Comparison of ENCODE assay signal across 22 cellular contexts in genomic region chr10:3487228-3487627, GRCh38.
DNase-seq lines count a peak whose midpoint lies in the region; ATAC-seq and TF ChIP-seq lines count a peak whose summit lies in the region.
"Had no signal": no experiment of that assay in that cellular context is flagged by ENCODE, and none has a peak within 500 bp of the region (broad histone marks: within the 10 kb centered on the region; RNA-seq: fewer than 3 reads in every experiment).

No MANE protein-coding gene starts in this region.

- WGBS in mammary epithelial cell (ENCODE audit: low coverage, missing lambda C conversion rate): 85% methylated on average over 4 of the region's 4 CpGs
- WGBS in mesendoderm (ENCODE audit: extremely low coverage, insufficient coverage, low lambda C conversion rate): no CpG with 5 or more reads among the region's 4 CpGs

- in situ Hi-C loops in mammary epithelial cell (cut with MboI; ENCODE audit: low sequenced_read_pairs in 2 of 2): no loop called here

- POLR2A ChIA-PET in MCF 10A (lab: Yijun Ruan, JAX): interaction anchor here (1.2 to 2.5 kb wide), 5 partner anchors 10 to 277 kb away, joined by 4 to 14 read pairs (median 5); no protein-coding TSS in a partner anchor
- POLR2A ChIA-PET in activated naive CD8-positive, alpha-beta T cell treated with anti-CD3 and anti-CD28 coated beads, Interleukin-2, amount 10 ng/mL, durations not matched to agents 7 days and 5 days (lab: Charles Lee): no interaction called here

- no peaks in the 10 kb centered on the region for H3K27me3 Mint-ChIP-seq in MCF 10A (ENCODE audit: insufficient read depth, unreplicated experiment)
- peaks cover 13% of the 10 kb centered on the region for H3K27me3 Mint-ChIP-seq in activated naive CD8-positive, alpha-beta T cell treated with anti-CD3 and anti-CD28 coated beads, Interleukin-2, amount 10 ng/mL, durations not matched to agents 7 days and 5 days
- H3K27me3 Mint-ChIP-seq in stimulated activated naive CD8-positive, alpha-beta T cell treated with anti-CD3 and anti-CD28 coated beads, Interleukin-15, amount 100 ng/mL, for 72 hours: peaks cover 37% of the 10 kb centered on the region

- dilution Hi-C loops in mammary epithelial cell (cut with HindIII; ENCODE audit: low sequenced_read_pairs): no loop called here

- peak overlapping the region; percentile 62 for H3K27ac ChIP-seq in mammary epithelial cell (ENCODE audit: insufficient read depth, low read depth, low read length)
- H3K27ac ChIP-seq in mesendoderm (ENCODE audit: low read depth, low read length): no peak overlapping the region
- H3K27ac ChIP-seq: GM23248, upper lobe of left lung had no signal

- BruUV-seq in mammary epithelial cell (replicated peaks; lab: Mats Ljungman, UMichigan): no TSS peak
- no TSS peak for BruUV-seq in MCF 10A (replicated peaks; lab: Mats Ljungman, UMichigan)

- no peaks in the 10 kb centered on the region for H3K9me3 ChIP-seq in mammary epithelial cell (replicated peaks; ENCODE audit: insufficient read depth, low read length)
- H3K9me3 ChIP-seq: breast epithelium, upper lobe of left lung had no signal

- H3K9me3 Mint-ChIP-seq in MCF 10A (ENCODE audit: unreplicated experiment): no peaks in the 10 kb centered on the region
- peaks cover 7% of the 10 kb centered on the region for H3K9me3 Mint-ChIP-seq in activated naive CD8-positive, alpha-beta T cell treated with anti-CD3 and anti-CD28 coated beads, Interleukin-2, amount 10 ng/mL, durations not matched to agents 7 days and 5 days
- peaks cover 12 to 22% of the 10 kb centered on the region in 2 donors for H3K9me3 Mint-ChIP-seq in stimulated activated naive CD8-positive, alpha-beta T cell treated with anti-CD3 and anti-CD28 coated beads, Interleukin-15, amount 100 ng/mL, for 72 hours
- H3K9me3 Mint-ChIP-seq: HFFc6 had no signal

- H3K4me2 ChIP-seq in mammary epithelial cell (ENCODE audit: insufficient read depth, low read depth, low read length): no peak overlapping the region
- no peak overlapping the region for H3K4me2 ChIP-seq in mesendoderm (ENCODE audit: low read length)

- peak; percentile 68 for ATAC-seq in activated naive CD8-positive, alpha-beta T cell treated with anti-CD3 and anti-CD28 coated beads, Interleukin-2, amount 10 ng/mL, durations not matched to agents 7 days and 5 days (ENCODE audit: low read depth)
- peak; percentile 40 for ATAC-seq in stimulated activated naive CD8-positive, alpha-beta T cell treated with anti-CD3 and anti-CD28 coated beads, Interleukin-15, amount 100 ng/mL, for 72 hours
- ATAC-seq in HG03469 (IDR thresholded peaks at IDR 0.05; ENCODE audit: unreplicated experiment): no peak

- H2BK5ac ChIP-seq in mesendoderm (ENCODE audit: low read length): no peak overlapping the region

- H3K4me3 ChIP-seq in mammary epithelial cell (replicated peaks in 1 of 3; ENCODE audit: insufficient read depth in 1 of 3, low read depth in 2 of 3, low read length in 3 of 3) (no peak overlapping the region), mesendoderm (ENCODE audit: low read length) (no peak overlapping the region)
- H3K4me3 ChIP-seq: breast epithelium, GM23248, upper lobe of left lung had no signal

- H4K5ac ChIP-seq in mesendoderm (ENCODE audit: low read length): no peak overlapping the region

- H3K27me3 ChIP-seq in mammary epithelial cell (ENCODE audit: insufficient read depth, low read length) (no peaks in the 10 kb centered on the region), mesendoderm (ENCODE audit: insufficient read depth, low read length, poor library complexity) (no peaks in the 10 kb centered on the region)
- H3K27me3 ChIP-seq: breast epithelium, upper lobe of left lung had no signal

- no peak overlapping the region for H3K4me3 Mint-ChIP-seq in MCF 10A (ENCODE audit: unreplicated experiment)
- no peak overlapping the region for H3K4me3 Mint-ChIP-seq in activated naive CD8-positive, alpha-beta T cell treated with anti-CD3 and anti-CD28 coated beads, Interleukin-2, amount 10 ng/mL, durations not matched to agents 7 days and 5 days
- H3K4me3 Mint-ChIP-seq in stimulated activated naive CD8-positive, alpha-beta T cell treated with anti-CD3 and anti-CD28 coated beads, Interleukin-15, amount 100 ng/mL, for 72 hours: no peak overlapping the region
- H3K4me3 Mint-ChIP-seq: CD14-positive monocyte, HFFc6 had no signal

- peaks cover 7% of the 10 kb centered on the region for H3K4me1 Mint-ChIP-seq in MCF 10A (ENCODE audit: insufficient read depth, unreplicated experiment)
- peaks cover 7% of the 10 kb centered on the region for H3K4me1 Mint-ChIP-seq in activated naive CD8-positive, alpha-beta T cell treated with anti-CD3 and anti-CD28 coated beads, Interleukin-2, amount 10 ng/mL, durations not matched to agents 7 days and 5 days
- peaks cover 14% of the 10 kb centered on the region for H3K4me1 Mint-ChIP-seq in stimulated activated naive CD8-positive, alpha-beta T cell treated with anti-CD3 and anti-CD28 coated beads, Interleukin-15, amount 100 ng/mL, for 72 hours

- no peak overlapping the region for H2BK120ac ChIP-seq in mesendoderm (ENCODE audit: low read depth, low read length)

- H2AK5ac ChIP-seq in mesendoderm (ENCODE audit: low read length): no peak overlapping the region

- CTCF ChIA-PET in mammary epithelial cell (lab: Charles Lee; ENCODE audit: low non-redundant PET) (interaction anchor here (0.7 kb wide), 1 partner anchor 263 kb away, joined by 5 read pairs; no protein-coding TSS in a partner anchor), MCF 10A (lab: Yijun Ruan, JAX) (interaction anchor here (1.1 kb wide), 1 partner anchor 962 kb away, joined by 3 read pairs; no protein-coding TSS in a partner anchor)

- no peak overlapping the region for H3K4ac ChIP-seq in mesendoderm (ENCODE audit: low read depth, low read length)

- H4K8ac ChIP-seq in mesendoderm (ENCODE audit: low read depth, low read length): no peak overlapping the region

- H3K18ac ChIP-seq in mesendoderm (ENCODE audit: low read length): no peak overlapping the region

- no peak for DNase-seq in mammary epithelial cell
- no peak for DNase-seq in MCF 10A (ENCODE audit: unreplicated experiment)
- DNase-seq in activated naive CD8-positive, alpha-beta T cell treated with anti-CD3 and anti-CD28 coated beads, Interleukin-2, amount 10 ng/mL, durations not matched to agents 7 days and 5 days: no peak
- DNase-seq in mesendoderm: peak; percentile 47
- DNase-seq in stimulated activated naive CD8-positive, alpha-beta T cell treated with anti-CD3 and anti-CD28 coated beads, Interleukin-15, amount 100 ng/mL, for 72 hours: no peak
- no peak for DNase-seq in EL
- DNase-seq in stimulated activated CD4-positive, alpha-beta T cell treated with anti-CD3 and anti-CD28 coated beads, Interleukin-2, amount 100 ng/mL, for 48 hours: no peak
- DNase-seq: ACHN; activated naive CD4-positive, alpha-beta T cell; activated T-cell treated with anti-CD3 and anti-CD28 coated beads, Interleukin-2, amount 50 U/mL, for 1 hour; amygdala; effector CD8-positive, alpha-beta T cell; GM23248; HFFc6; NCI-H1436; NCI-H345; stimulated activated CD8-positive, alpha-beta memory T cell treated with anti-CD3 and anti-CD28 coated beads, Interleukin-4, amount 100 ng/mL, for 48 hours; substantia nigra; upper lobe of left lung had no signal

- peaks cover 16% of the 10 kb centered on the region for H3K4me1 ChIP-seq in mammary epithelial cell (ENCODE audit: insufficient read depth, low read length)
- no peaks in the 10 kb centered on the region for H3K4me1 ChIP-seq in mesendoderm (ENCODE audit: control insufficient read depth, low read depth, low read length)

- intact Hi-C loops in mammary epithelial cell (cut with micrococcal nuclease) (no loop called here), MCF 10A (cut with micrococcal nuclease) (no loop called here)

- H3K23ac ChIP-seq in mesendoderm (ENCODE audit: low read length): no peak overlapping the region

- no peak overlapping the region for H2AFZ ChIP-seq in mammary epithelial cell (ENCODE audit: low read depth, low read length)
- H2AFZ ChIP-seq: GM23248 had no signal

- no peak overlapping the region for H2BK15ac ChIP-seq in mesendoderm (replicated peaks; ENCODE audit: low read depth)

- H3K9ac ChIP-seq in mammary epithelial cell (ENCODE audit: insufficient read depth, low read length) (peak overlapping the region; percentile 49), mesendoderm (ENCODE audit: low read length) (no peak overlapping the region)
- H3K9ac ChIP-seq: GM23248 had no signal

- H3K27ac Mint-ChIP-seq in MCF 10A (ENCODE audit: low read depth, unreplicated experiment): no peak overlapping the region
- H3K27ac Mint-ChIP-seq in activated naive CD8-positive, alpha-beta T cell treated with anti-CD3 and anti-CD28 coated beads, Interleukin-2, amount 10 ng/mL, durations not matched to agents 7 days and 5 days: no peak overlapping the region
- no peak overlapping the region for H3K27ac Mint-ChIP-seq in stimulated activated naive CD8-positive, alpha-beta T cell treated with anti-CD3 and anti-CD28 coated beads, Interleukin-15, amount 100 ng/mL, for 72 hours
- H3K27ac Mint-ChIP-seq: HFFc6 had no signal

- H3K79me2 ChIP-seq in mammary epithelial cell (ENCODE audit: insufficient read depth, low read length) (no peaks in the 10 kb centered on the region), mesendoderm (ENCODE audit: control insufficient read depth, insufficient read depth, low read length) (no peaks in the 10 kb centered on the region)

- H3K79me1 ChIP-seq in mesendoderm (ENCODE audit: low read length): no peaks in the 10 kb centered on the region

- peaks cover 6% of the 10 kb centered on the region for H3K36me3 Mint-ChIP-seq in MCF 10A (ENCODE audit: insufficient read depth, unreplicated experiment)
- no peaks in the 10 kb centered on the region for H3K36me3 Mint-ChIP-seq in activated naive CD8-positive, alpha-beta T cell treated with anti-CD3 and anti-CD28 coated beads, Interleukin-2, amount 10 ng/mL, durations not matched to agents 7 days and 5 days
- H3K36me3 Mint-ChIP-seq: CD14-positive monocyte had no signal

- TF ChIP-seq CTCF in mammary epithelial cell (conservative IDR thresholded peaks at IDR 0.05 in 1 of 2, IDR thresholded peaks at IDR 0.05 in 1 of 2; ENCODE audit: extremely low read depth in 1 of 2, insufficient read depth in 1 of 2, low read depth in 1 of 2, low read length in 2 of 2) (no peak), MCF 10A (IDR thresholded peaks at IDR 0.05; ENCODE audit: unreplicated experiment) (no peak)

- H3K56ac ChIP-seq in mesendoderm (ENCODE audit: low read length): no peak overlapping the region

- H4K20me1 ChIP-seq in mammary epithelial cell (ENCODE audit: insufficient read depth, low read length): no peaks in the 10 kb centered on the region

- no peaks in the 10 kb centered on the region for H3K36me3 ChIP-seq in mammary epithelial cell (ENCODE audit: insufficient read depth, low read length)
- H3K36me3 ChIP-seq in mesendoderm (ENCODE audit: control insufficient read depth, insufficient read depth, low read length): no peaks in the 10 kb centered on the region
- H3K36me3 ChIP-seq: breast epithelium, upper lobe of left lung had no signal
